ENCODE assay signal across 1 cellular context in the genomic region with DNA sequence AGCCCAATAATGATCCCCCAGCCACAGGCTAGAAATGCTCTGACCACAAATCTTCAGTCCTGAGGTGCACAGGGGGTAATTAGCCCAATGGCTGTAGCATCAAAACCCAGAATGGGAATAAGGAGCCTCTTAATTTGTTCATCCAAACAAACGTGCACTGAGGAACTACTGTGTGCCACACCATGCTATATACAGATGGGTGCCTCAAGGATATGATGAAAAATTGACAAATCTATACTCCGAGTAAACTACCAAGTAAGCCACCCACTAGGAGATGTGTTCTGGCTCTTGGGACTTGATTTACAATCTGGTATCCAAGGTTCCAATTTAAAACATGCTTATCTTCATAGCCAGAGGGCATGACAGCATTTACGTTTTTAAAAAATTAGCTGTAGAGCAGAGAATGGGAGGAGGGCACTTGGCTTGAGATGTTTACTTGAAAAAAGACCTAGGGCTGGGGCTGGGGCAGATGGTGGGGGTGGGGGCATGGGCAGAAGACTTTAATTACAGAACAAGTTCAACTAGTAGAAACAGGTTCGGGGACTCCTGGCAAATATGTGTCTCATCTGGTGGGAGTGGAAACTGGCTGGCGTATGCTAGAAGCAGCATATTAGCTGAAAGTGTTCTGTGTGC.
TF ChIP-seq lines count a peak whose summit lies in the region.

No MANE protein-coding gene starts in this region.

TF ChIP-seq in HEK293T, 16 proteins besides CTCF, POLR2A, EP300 and RAD21 (continued from another document):
- no peak for TF ChIP-seq FOXM1 (IDR thresholded peaks at IDR 0.05; ENCODE audit: borderline replicate concordance)
- no peak for TF ChIP-seq HDGF (IDR thresholded peaks at IDR 0.05; ENCODE audit: borderline replicate concordance)
